In the genomic region with DNA sequence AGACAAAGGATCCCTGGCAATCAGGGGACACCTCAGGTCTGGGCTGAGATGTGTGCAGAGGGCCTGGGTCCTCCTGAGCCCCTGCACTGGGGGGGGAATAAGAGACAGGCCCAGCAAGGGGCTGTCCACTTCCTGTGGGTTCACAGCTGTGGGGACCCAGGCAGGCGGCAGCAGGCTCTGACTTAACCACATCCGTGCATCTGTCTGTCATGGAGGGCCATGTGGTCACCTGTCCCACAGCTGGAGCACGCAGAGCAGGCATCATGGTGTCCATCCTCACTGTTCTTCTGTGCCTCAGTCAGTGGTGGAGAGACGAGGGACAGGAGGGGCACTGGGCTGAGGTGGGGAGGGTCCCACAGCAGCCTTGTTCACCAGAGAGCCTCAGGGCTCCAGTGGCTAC, we compare ENCODE assay signal across 28 cellular contexts. TPM values are rescaled to one million over a fixed set of nuclear protein-coding genes. Genes with fewer than 3 reads are reported as not detected.
DNase-seq lines count a peak whose midpoint lies in the region; ATAC-seq and TF ChIP-seq lines count a peak whose summit lies in the region.
"Had no signal": no experiment of that assay in that cellular context is flagged by ENCODE, and none has a peak within 500 bp of the region (broad histone marks: within the 10 kb centered on the region; RNA-seq: fewer than 3 reads in every experiment).

No MANE protein-coding gene starts in this region.

- no TSS peak for BruUV-seq in OCI-LY7 (replicated peaks; lab: Mats Ljungman, UMichigan)

- H3K4me1 ChIP-seq in BLaER1 = peaks cover 36% of the 10 kb centered on the region
- peaks cover 3% of the 10 kb centered on the region for H3K4me1 ChIP-seq in OCI-LY7 (ENCODE audit: insufficient read depth, low read length, poor library complexity, severe bottlenecking)
- no peaks in the 10 kb centered on the region for H3K4me1 ChIP-seq in lower lobe of right lung
- H3K4me1 ChIP-seq: esophagus muscularis mucosa, gastroesophageal sphincter, neural progenitor cell, psoas muscle had no signal

- TF ChIP-seq CTCF in GM10248 (IDR thresholded peaks at IDR 0.05; ENCODE audit: control extremely low read depth, extremely low read depth, low read depth, missing control alignments) (no peak), OCI-LY7 (conservative IDR thresholded peaks at IDR 0.05; ENCODE audit: low read length) (no peak), lower lobe of right lung (IDR thresholded peaks at IDR 0.05) (no peak)

- H3K9ac ChIP-seq in BLaER1 = 0 out of 2 replicates have a peak overlapping the region, but pooled peaks have one; percentile 20
- H3K9ac ChIP-seq: neural progenitor cell had no signal

- ATAC-seq in lower lobe of right lung = peak; percentile 28 to 47
- ATAC-seq in HG02571 (IDR thresholded peaks at IDR 0.05; ENCODE audit: unreplicated experiment) = no peak
- ATAC-seq: CD8-positive, alpha-beta T cell; gastroesophageal sphincter; PC-3; psoas muscle had no signal

- H3K9me2 ChIP-seq in OCI-LY7 (ENCODE audit: insufficient read depth, low read length) = no peaks in the 10 kb centered on the region

- H3K79me2 ChIP-seq in OCI-LY7 (ENCODE audit: insufficient read depth, low read depth, low read length) = no peaks in the 10 kb centered on the region

- POLR2A ChIA-PET in GM10248 (lab: Yijun Ruan, JAX) = no interaction called here
- POLR2A ChIA-PET in OCI-LY7 (lab: Charles Lee) = no interaction called here

- H3K4me2 ChIP-seq in BLaER1 = peak overlapping the region; percentile 80
- no peak overlapping the region for H3K4me2 ChIP-seq in OCI-LY7 (ENCODE audit: low read length)
- H3K4me2 ChIP-seq: neural progenitor cell had no signal

- H2AFZ ChIP-seq in OCI-LY7 (ENCODE audit: low read length) = no peak overlapping the region
- H2AFZ ChIP-seq: neural progenitor cell had no signal

- CTCF ChIA-PET in GM10248 (lab: Yijun Ruan, JAX) = interaction anchor here (1.5 to 1.7 kb wide), 2 partner anchors 8 to 34 kb away, joined by 6 read pairs; no protein-coding TSS in a partner anchor
- CTCF ChIA-PET in OCI-LY7 (lab: Charles Lee; ENCODE audit: unreplicated experiment) = no interaction called here

- 0 out of 2 replicates have a peak overlapping the region, but pooled peaks have one; percentile 24 for H3K4me3 ChIP-seq in BLaER1
- H3K4me3 ChIP-seq in OCI-LY7 (ENCODE audit: low read depth, low read length, poor library complexity, severe bottlenecking) = no peak overlapping the region
- H3K4me3 ChIP-seq in lower lobe of right lung = no peak overlapping the region
- H3K4me3 ChIP-seq: esophagus muscularis mucosa, gastroesophageal sphincter, neural progenitor cell, psoas muscle, skin epidermis had no signal

- H3K9me3 ChIP-seq in BLaER1 (no peaks in the 10 kb centered on the region), OCI-LY7 (ENCODE audit: low read length) (no peaks in the 10 kb centered on the region), lower lobe of right lung (no peaks in the 10 kb centered on the region)
- H3K9me3 ChIP-seq: esophagus muscularis mucosa, psoas muscle had no signal

- H3K27ac ChIP-seq in BLaER1 = peak overlapping the region; percentile 50
- H3K27ac ChIP-seq in OCI-LY7 (ENCODE audit: low read depth, low read length, poor library complexity, severe bottlenecking) = no peak overlapping the region
- H3K27ac ChIP-seq in lower lobe of right lung = no peak overlapping the region
- H3K27ac ChIP-seq: esophagus muscularis mucosa, gastroesophageal sphincter, neural progenitor cell, psoas muscle, skin epidermis, VCaP had no signal

- intact Hi-C loops in OCI-LY7 (cut with micrococcal nuclease; ENCODE audit: unreplicated experiment) (no loop called here), lower lobe of right lung (cut with DNase I) (no loop called here)

- H3K36me3 ChIP-seq in BLaER1 (no peaks in the 10 kb centered on the region), OCI-LY7 (ENCODE audit: insufficient read depth, low read length) (no peaks in the 10 kb centered on the region), lower lobe of right lung (no peaks in the 10 kb centered on the region)
- H3K36me3 ChIP-seq: esophagus muscularis mucosa, gastroesophageal sphincter, neural progenitor cell had no signal

- no peaks in the 10 kb centered on the region for H3K27me3 ChIP-seq in BLaER1
- peaks cover 9% of the 10 kb centered on the region for H3K27me3 ChIP-seq in lower lobe of right lung (ENCODE audit: low read depth)
- H3K27me3 ChIP-seq: neural progenitor cell had no signal

- DNase-seq in GM10248 (ENCODE audit: extremely low spot score) (peak; percentile 35), OCI-LY7 (ENCODE audit: low spot score) (peak; percentile 9), lower lobe of right lung (no peak), NCI-H1436 treated with DMSO at 0.1 percent for 48 hours (lab: John Stamatoyannopoulos, UW) (no peak)
- DNase-seq in effector CD4-positive, alpha-beta T cell = no peak
- DNase-seq: activated CD8-positive, alpha-beta memory T cell treated with anti-CD3 and anti-CD28 coated beads for 24 hours; amniotic stem cell; caudate nucleus; DMS53; Kasumi-1; midbrain; NCI-H1417 treated with DMSO at 0.1 percent for 48 hours; NCI-H526 treated with DMSO at 0.1 percent for 48 hours; PC-3; psoas muscle; SIG-M5; stimulated activated CD4-positive, alpha-beta T cell treated with anti-CD3 and anti-CD28 coated beads, Interleukin-4, amount 100 ng/mL, for 24 hours had no signal

- H4K20me1 ChIP-seq in BLaER1 (no peaks in the 10 kb centered on the region), OCI-LY7 (ENCODE audit: insufficient read depth, low read length) (no peaks in the 10 kb centered on the region)

RNA-seq across cellular contexts. Expression of a gene that starts 16.3 kb away (rescaled TPM):
- total RNA-seq in OCI-LY7 (2014; rRNA removed; shearing (Covaris generic)) = not detected in 2 replicates
- total RNA-seq in OCI-LY7 (2022) = not detected in 2 replicates
- not detected for total RNA-seq in lower lobe of right lung
- total RNA-seq: activated T-helper 1 cell treated with anti-CD3 and anti-CD28 coated beads, Interleukin-12 subunit alpha, Interleukin-12 subunit beta, Interleukin-2, Interleukin-4 antibody, amounts not matched to agents 30 ng/mL and 10 ng/mL and 1 ng/mL, durations not matched to agents 14 hours and 24 hours and 36 hours; esophagus muscularis mucosa; gastroesophageal sphincter; H4; PC-3; psoas muscle; T-cell had no signal

RNA-seq across cellular contexts. Expression of a gene that starts 30.4 kb away (rescaled TPM):
- not detected in 2 replicates for total RNA-seq in OCI-LY7 (2014; rRNA removed; shearing (Covaris generic))
- total RNA-seq in OCI-LY7 (2022) = not detected in 2 replicates
- total RNA-seq in lower lobe of right lung = 0.38 TPM
- total RNA-seq: activated T-helper 1 cell treated with anti-CD3 and anti-CD28 coated beads, Interleukin-12 subunit alpha, Interleukin-12 subunit beta, Interleukin-2, Interleukin-4 antibody, amounts not matched to agents 30 ng/mL and 10 ng/mL and 1 ng/mL, durations not matched to agents 14 hours and 24 hours and 36 hours; esophagus muscularis mucosa; H4; PC-3; psoas muscle had no signal

RNA-seq across cellular contexts. Expression of a gene that starts 45.1 kb away (rescaled TPM):
- total RNA-seq in OCI-LY7 (2014; rRNA removed; shearing (Covaris generic)) = 0.82 and 1.4 TPM in 2 replicates
- total RNA-seq in OCI-LY7 (2022) = 3.0 and 6.2 TPM in 2 replicates
- total RNA-seq in lower lobe of right lung = 43.7 TPM
- total RNA-seq: activated T-helper 1 cell treated with anti-CD3 and anti-CD28 coated beads, Interleukin-12 subunit alpha, Interleukin-12 subunit beta, Interleukin-2, Interleukin-4 antibody, amounts not matched to agents 30 ng/mL and 10 ng/mL and 1 ng/mL, durations not matched to agents 14 hours and 24 hours and 36 hours; H4; PC-3 had no signal

Comparison
In these comparisons a context has a peak if more than half of its experiments do, and no peak if none do; other contexts are left out.
1. DNase-seq: peak in GM10248 (single experiment) and OCI-LY7 (single experiment); none in lower lobe of right lung (single experiment), NCI-H1436 treated with DMSO at 0.1 percent for 48 hours (single experiment) and effector CD4-positive, alpha-beta T cell (single experiment).